In the genomic region with DNA sequence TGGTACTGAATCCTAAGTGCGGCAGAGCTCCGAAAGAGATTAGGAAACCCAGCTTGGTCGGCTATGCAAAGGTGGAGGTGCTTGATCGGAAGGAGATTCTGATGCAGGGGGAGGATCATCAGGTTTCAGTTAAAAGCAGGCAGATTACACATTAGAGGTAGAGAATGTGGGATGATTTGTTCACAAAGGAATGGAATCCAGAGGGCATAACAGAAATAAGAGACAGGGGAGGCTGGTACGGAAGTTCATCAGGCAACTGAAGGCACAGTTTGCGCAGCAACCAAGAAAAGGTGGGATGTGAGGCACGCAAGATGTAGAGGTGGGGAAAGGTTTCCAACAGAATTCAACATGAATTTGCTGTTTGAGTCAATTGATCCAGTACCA, we compare ENCODE assay signal across 8 cellular contexts. TPM values are rescaled to one million over a fixed set of nuclear protein-coding genes. Genes with fewer than 3 reads are reported as not detected.
DNase-seq lines count a peak whose midpoint lies in the region; ATAC-seq, FAIRE-seq and TF ChIP-seq lines count a peak whose summit lies in the region.

No MANE protein-coding gene starts in this region.

- H3K9me3 ChIP-seq in iPS-18a (ENCODE audit: control insufficient read depth, low read depth, low read length) (no peaks in the 10 kb centered on the region), stomach smooth muscle (ENCODE audit: control insufficient read depth in 2 of 2, low read length in 2 of 2) (no peaks in the 10 kb centered on the region)

- peaks cover 3% of the 10 kb centered on the region for H3K27me3 Mint-ChIP-seq in activated CD4-positive, alpha-beta memory T cell treated with anti-CD3 and anti-CD28 coated beads for 36 hours

- POLR2A ChIA-PET in activated CD4-positive, alpha-beta memory T cell treated with anti-CD3 and anti-CD28 coated beads for 36 hours (lab: Charles Lee), result no interaction called here

- FAIRE-seq in GM12892 (lab: Jason Lieb, UNC), result no peak

- H3K4me3 ChIP-seq in iPS-18a (ENCODE audit: low read length) (peak overlapping the region; percentile 96), stomach smooth muscle (ENCODE audit: low read length in 2 of 2) (peak overlapping the region; percentile 89 to 93)

- H3K4me1 ChIP-seq in iPS-18a (ENCODE audit: control insufficient read depth, low read depth, low read length), result peaks cover 10% of the 10 kb centered on the region
- H3K4me1 ChIP-seq in stomach smooth muscle (ENCODE audit: control insufficient read depth, insufficient read depth, low read length), result peaks cover 7% of the 10 kb centered on the region

- no peak overlapping the region for H3K9ac ChIP-seq in iPS-18a (ENCODE audit: low read length)
- peak overlapping the region in 1 of 2 donors; percentile 7 for H3K9ac ChIP-seq in stomach smooth muscle (ENCODE audit: low read length in 2 of 2)

- no peak overlapping the region for H3K27ac ChIP-seq in iPS-18a (ENCODE audit: low read length)
- peak overlapping the region; percentile 90 for H3K27ac ChIP-seq in stomach smooth muscle (ENCODE audit: low read length)

- H3K4me1 Mint-ChIP-seq in activated CD4-positive, alpha-beta memory T cell treated with anti-CD3 and anti-CD28 coated beads for 36 hours (ENCODE audit: low read depth), result peaks cover 30% of the 10 kb centered on the region

- CTCF ChIA-PET in activated CD4-positive, alpha-beta memory T cell treated with anti-CD3 and anti-CD28 coated beads for 36 hours (lab: Charles Lee), result no interaction called here

- H3K27ac Mint-ChIP-seq in activated CD4-positive, alpha-beta memory T cell treated with anti-CD3 and anti-CD28 coated beads for 36 hours, result peak overlapping the region; percentile 90

- intact Hi-C loops in activated CD4-positive, alpha-beta memory T cell treated with anti-CD3 and anti-CD28 coated beads for 36 hours (cut with micrococcal nuclease), result loop anchor here (2.0 to 5.0 kb wide), 5 partner anchors 88 to 1969 kb away; a partner anchor contains a TSS

- no peak for TF ChIP-seq POLR2A in GM12892 (IDR thresholded peaks at IDR 0.05; ENCODE audit: low read depth, low read length)

- H3K9me3 Mint-ChIP-seq in activated CD4-positive, alpha-beta memory T cell treated with anti-CD3 and anti-CD28 coated beads for 36 hours, result no peaks in the 10 kb centered on the region

- H3K27me3 ChIP-seq in iPS-18a (ENCODE audit: control insufficient read depth, insufficient read depth, low read length) (no peaks in the 10 kb centered on the region), stomach smooth muscle (ENCODE audit: control insufficient read depth in 1 of 2, insufficient read depth in 2 of 2, low read length in 2 of 2) (no peaks in the 10 kb centered on the region)

- DNase-seq in activated CD4-positive, alpha-beta memory T cell treated with anti-CD3 and anti-CD28 coated beads for 36 hours, result no peak
- DNase-seq in GM12892 (ENCODE audit: insufficient read length) (no peak), medulla oblongata (ENCODE audit: extremely low spot score) (no peak)
- DNase-seq in effector CD4-positive, alpha-beta T cell, result no peak

- H3K36me3 ChIP-seq in iPS-18a (ENCODE audit: control insufficient read depth, low read depth, low read length) (peaks cover 20% of the 10 kb centered on the region), stomach smooth muscle (ENCODE audit: control insufficient read depth in 2 of 2, insufficient read depth in 2 of 2, low read length in 2 of 2) (peaks cover 0 to 6% of the 10 kb centered on the region in 2 donors)

- H3K4me3 Mint-ChIP-seq in activated CD4-positive, alpha-beta memory T cell treated with anti-CD3 and anti-CD28 coated beads for 36 hours, result peak overlapping the region; percentile 91

- ATAC-seq in GM18867 (IDR thresholded peaks at IDR 0.05; ENCODE audit: unreplicated experiment) (peak; percentile 11), HG02938 (IDR thresholded peaks at IDR 0.05; ENCODE audit: unreplicated experiment) (peak; percentile 1)

- H3K36me3 Mint-ChIP-seq in activated CD4-positive, alpha-beta memory T cell treated with anti-CD3 and anti-CD28 coated beads for 36 hours, result peaks cover 14% of the 10 kb centered on the region

RNA-seq across cellular contexts. Expression of a gene that starts 0.4 kb away (rescaled TPM):
- total RNA-seq in activated CD4-positive, alpha-beta memory T cell treated with anti-CD3 and anti-CD28 coated beads for 36 hours, result 10 to 100 TPM; 60.3 to 62.6 TPM
- 45.3 TPM for polyA plus RNA-seq in GM12892 (2012; ENCODE audit: missing spikeins)
